Comparison of ENCODE assay signal across 1 cellular context in genomic region chr1:66367369-66367768, GRCh38.
TF ChIP-seq lines count a peak whose summit lies in the region.

No MANE protein-coding gene starts in this region.

TF ChIP-seq in IMR-90, 13 proteins besides CTCF, POLR2A, EP300 and RAD21 (continued from another document):
- no peak for TF ChIP-seq BHLHE40 (IDR thresholded peaks at IDR 0.05; ENCODE audit: low read depth, low read length)
- TF ChIP-seq MXI1 (IDR thresholded peaks at IDR 0.05; ENCODE audit: borderline replicate concordance, low read depth, low read length): no peak
